ENCODE assay signal across 30 cellular contexts in genomic region chr20:17334866-17335412, GRCh38.
"Had no signal": no experiment of that assay in that cellular context is flagged by ENCODE, and none has a peak within 500 bp of the region (broad histone marks: within the 10 kb centered on the region; RNA-seq: fewer than 3 reads in every experiment).

No MANE protein-coding gene starts in this region.

- ATAC-seq: left colon; left lung; natural killer cell; right cardiac atrium; sciatic nerve; stimulated activated naive B cell treated with anti-CD40 and anti-IgM and Interleukin-4, amounts not matched to agents 10 μg/mL and 1 μg/mL and 100 μg/mL, for 72 hours; stimulated activated naive CD8-positive, alpha-beta T cell treated with anti-CD3 and anti-CD28 coated beads, Interleukin-15, Interleukin-2, amounts not matched to agents 100 U/mL and 50 U/mL, for 24 hours; upper lobe of right lung had no signal

- H3K4me2 ChIP-seq: neural progenitor cell had no signal

- DNase-seq: hypothalamus; immature natural killer cell; kidney; left colon; left lung; mesendoderm; naive B cell; natural killer cell; nephron progenitor cell; occipital lobe; ovary; right cardiac atrium; stimulated activated CD4-positive, alpha-beta T cell treated with anti-CD3 and anti-CD28 coated beads, Interleukin-12 subunit alpha, Interleukin-12 subunit beta, amount 100 ng/mL, for 4 hours; stimulated activated CD4-positive, alpha-beta T cell treated with anti-CD3 and anti-CD28 coated beads, Interleukin-15, amount 100 ng/mL, for 24 hours; stimulated activated CD4-positive, alpha-beta T cell treated with anti-CD3 and anti-CD28 coated beads, Interleukin-2, amount 100 ng/mL, for 24 hours; stimulated activated CD4-positive, alpha-beta T cell treated with anti-CD3 and anti-CD28 coated beads, Interleukin-4, amount 100 ng/mL, for 1 hour; stimulated activated naive B cell treated with anti-CD40 and anti-IgM and Interleukin-4, amounts not matched to agents 10 μg/mL and 1 μg/mL and 100 μg/mL, for 72 hours; stimulated activated naive CD8-positive, alpha-beta T cell treated with anti-CD3 and anti-CD28 coated beads, Interleukin-15, Interleukin-2, amounts not matched to agents 100 U/mL and 50 U/mL, for 24 hours; stomach; tibial artery; trophoblast cell; upper lobe of right lung; uterus had no signal

- H3K9me3 ChIP-seq: left lung, neutrophil, ovary, stomach, suprapubic skin, thoracic aorta, tibial artery, upper lobe of right lung, uterus had no signal

- H3K36me3 ChIP-seq: left lung, neural progenitor cell, neutrophil, ovary, stomach, suprapubic skin, thoracic aorta, tibial artery, upper lobe of right lung, uterus had no signal

- H3K27ac ChIP-seq: left lung, neural progenitor cell, neutrophil, ovary, skin epidermis, stomach, suprapubic skin, thoracic aorta, tibial artery, upper lobe of right lung, uterus had no signal

- H2AFZ ChIP-seq: neural progenitor cell had no signal

- H3K4me1 ChIP-seq: left lung, stomach, suprapubic skin, tibial artery, upper lobe of right lung, uterus had no signal

- H3K27me3 ChIP-seq: left lung, neural progenitor cell, neutrophil, ovary, stomach, suprapubic skin, tibial artery, upper lobe of right lung, uterus had no signal

- H3K4me3 ChIP-seq: left lung, lung, neural progenitor cell, ovary, skin epidermis, stomach, suprapubic skin, thoracic aorta, tibial artery, upper lobe of right lung, uterus had no signal
